ENCODE assay signal across 26 cellular contexts in genomic region chr3:52104664-52105281, GRCh38.
"Had no signal": no experiment of that assay in that cellular context is flagged by ENCODE, and none has a peak within 500 bp of the region (broad histone marks: within the 10 kb centered on the region; RNA-seq: fewer than 3 reads in every experiment).

No MANE protein-coding gene starts in this region.

- H3K27ac ChIP-seq: dorsolateral prefrontal cortex, epithelial cell of prostate, gastrocnemius medialis, heart left ventricle, hepatocyte, ovary, stomach, thyroid gland, vagina had no signal

- H3K36me3 ChIP-seq: gastrocnemius medialis, heart left ventricle, ovary, stomach, thyroid gland, vagina had no signal

- H3K4me3 ChIP-seq: dorsolateral prefrontal cortex, gastrocnemius medialis, heart left ventricle, hepatocyte, ovary, stomach, thyroid gland, vagina had no signal

- H3K27me3 ChIP-seq: dorsolateral prefrontal cortex, gastrocnemius medialis, heart left ventricle, hepatocyte, ovary, stomach, thyroid gland, vagina had no signal

- ATAC-seq: esophagus mucosa; gastrocnemius medialis; heart left ventricle; left cardiac atrium; left ventricle myocardium superior; naive thymus-derived CD4-positive, alpha-beta T cell; sciatic nerve had no signal

- DNase-seq: caudate nucleus; cerebellar nuclear complex; dorsolateral prefrontal cortex; effector CD4-positive, alpha-beta T cell; foreskin fibroblast; gastrocnemius medialis; left ventricle myocardium superior; mesenchymal stem cell; naive thymus-derived CD4-positive, alpha-beta T cell; occipital lobe; ovary; retina; stimulated activated CD4-positive, alpha-beta T cell treated with anti-CD3 and anti-CD28 coated beads, Interleukin-15, amount 100 ng/mL, for 24 hours; stimulated activated CD4-positive, alpha-beta T cell treated with anti-CD3 and anti-CD28 coated beads, Interleukin-2, amount 100 ng/mL, for 48 hours; stimulated activated naive CD4-positive, alpha-beta T cell; stomach; thyroid gland; trophoblast cell had no signal

- H3K9me3 ChIP-seq: gastrocnemius medialis, ovary, thyroid gland, vagina had no signal

- H3K27me3 Mint-ChIP-seq: naive thymus-derived CD4-positive, alpha-beta T cell had no signal

- H3K4me3 Mint-ChIP-seq: mesothelial cell of epicardium; naive thymus-derived CD4-positive, alpha-beta T cell had no signal

- H3K27ac Mint-ChIP-seq: mesothelial cell of epicardium; naive thymus-derived CD4-positive, alpha-beta T cell had no signal
